7 cellular contexts compared by ENCODE assay signal in the genomic region with DNA sequence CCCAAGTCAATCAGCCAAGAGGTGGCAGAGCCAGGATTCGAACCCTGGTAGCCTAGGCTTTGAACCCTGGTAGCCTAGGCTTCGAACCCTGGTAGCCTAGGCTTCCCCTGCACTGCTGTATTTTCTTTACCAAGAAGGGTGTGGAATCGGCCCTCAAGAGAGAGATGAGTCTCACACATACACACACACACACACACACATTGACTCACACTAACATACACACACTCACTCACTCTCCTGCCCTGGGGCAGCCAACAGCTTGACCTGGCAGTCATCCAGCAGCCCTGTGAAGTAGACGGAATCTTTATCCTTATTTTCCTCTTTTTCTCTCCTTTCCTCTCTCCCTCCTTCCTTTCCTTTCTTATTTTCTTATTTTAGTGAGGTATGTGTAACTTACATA. TPM values are rescaled to one million over a fixed set of nuclear protein-coding genes. Genes with fewer than 3 reads are reported as not detected.
A peak's percentile ranks its signal among the peaks of the same experiment; 100 is the strongest.
DNase-seq lines count a peak whose midpoint lies in the region; ATAC-seq and TF ChIP-seq lines count a peak whose summit lies in the region.

No MANE protein-coding gene starts in this region.

- peak overlapping the region; percentile 82 for H4K5ac ChIP-seq in IMR-90 (ENCODE audit: low read depth, low read length)

- H3K4me3 ChIP-seq in IMR-90 (ENCODE audit: insufficient read depth, low read depth, low read length) (no peak overlapping the region), thoracic aorta (peak overlapping the region; percentile 11), MM.1S (ENCODE audit: low read length) (no peak overlapping the region)

- H3K23ac ChIP-seq in IMR-90 (ENCODE audit: low read depth, low read length) = peak overlapping the region; percentile 98

- peak overlapping the region; percentile 98 for H2BK120ac ChIP-seq in IMR-90 (ENCODE audit: low read depth, low read length)

- H2BK15ac ChIP-seq in IMR-90 (ENCODE audit: low read depth, low read length) = peak overlapping the region; percentile 94

- intact Hi-C loops in IMR-90 (cut with micrococcal nuclease) = loop anchor here (1.0 to 10.0 kb wide), 5 partner anchors 35 to 189 kb away; no protein-coding TSS in a partner anchor

- H2AK9ac ChIP-seq in IMR-90 (replicated peaks; ENCODE audit: low read depth, low read length, poor library complexity) = peak overlapping the region; percentile 97

- H3K27me3 ChIP-seq in IMR-90 (ENCODE audit: control insufficient read depth, insufficient read depth, low read length) (no peaks in the 10 kb centered on the region), thoracic aorta (replicated peaks; ENCODE audit: insufficient read depth) (no peaks in the 10 kb centered on the region), MM.1S (replicated peaks; ENCODE audit: insufficient read depth, low read length) (no peaks in the 10 kb centered on the region)

- CTCF ChIA-PET in IMR-90 (lab: Yijun Ruan, JAX) = interaction anchor here (0.5 to 1.7 kb wide), 2 partner anchors 26 to 134 kb away, joined by 3 to 5 read pairs; a partner anchor contains a TSS

- H3K9me3 ChIP-seq in IMR-90 (ENCODE audit: control insufficient read depth, insufficient read depth, low read length) = no peaks in the 10 kb centered on the region
- no peaks in the 10 kb centered on the region for H3K9me3 ChIP-seq in thoracic aorta
- H3K9me3 ChIP-seq in MM.1S (replicated peaks; ENCODE audit: insufficient read depth, low read length) = no peaks in the 10 kb centered on the region

- peak overlapping the region; percentile 98 for H4K91ac ChIP-seq in IMR-90 (ENCODE audit: insufficient read depth, low read depth, low read length)

- peaks cover 43% of the 10 kb centered on the region for H3K79me2 ChIP-seq in MM.1S (ENCODE audit: low read length)

- TF ChIP-seq RAD21 in IMR-90 (IDR thresholded peaks at IDR 0.05; ENCODE audit: low read length) = peak; percentile 19; the same call in 1 of the 2 replicates

- H3K36me3 ChIP-seq in IMR-90 (ENCODE audit: control insufficient read depth, insufficient read depth, low read length) (peaks cover 11% of the 10 kb centered on the region), thoracic aorta (no peaks in the 10 kb centered on the region), MM.1S (replicated peaks; ENCODE audit: insufficient read depth, low read length) (no peaks in the 10 kb centered on the region)

- POLR2A ChIA-PET in IMR-90 (lab: Charles Lee; ENCODE audit: unreplicated experiment) = no interaction called here

- dilution Hi-C loops in IMR-90 (cut with HindIII; ENCODE audit: low sequenced_read_pairs, unreplicated experiment) = no loop called here

- H3K56ac ChIP-seq in IMR-90 (ENCODE audit: extremely low read depth, insufficient read depth, low read length) = peak overlapping the region; percentile 97

- H3K9ac ChIP-seq in IMR-90 (ENCODE audit: low read depth, low read length) = peak overlapping the region; percentile 73
- H3K9ac ChIP-seq in MM.1S (ENCODE audit: low read length) = no peak overlapping the region

- peak overlapping the region; percentile 99 for H3K14ac ChIP-seq in IMR-90 (replicated peaks; ENCODE audit: low read depth, low read length)

- H2AK5ac ChIP-seq in IMR-90 (ENCODE audit: low read depth, low read length) = peak overlapping the region; percentile 94

- H3K9me2 ChIP-seq in MM.1S (replicated peaks; ENCODE audit: insufficient read depth, low read length) = no peaks in the 10 kb centered on the region

- no TSS peak for BruUV-seq in IMR-90 (replicated peaks; lab: Mats Ljungman, UMichigan)

- H3K4me1 ChIP-seq in IMR-90 (ENCODE audit: control insufficient read depth, insufficient read depth, low read length) (peaks cover 49% of the 10 kb centered on the region), thoracic aorta (ENCODE audit: control insufficient read depth in 1 of 2, low read depth in 2 of 2) (peaks cover 54 to 94% of the 10 kb centered on the region in 2 donors), MM.1S (ENCODE audit: low read length) (no peaks in the 10 kb centered on the region)

- TF ChIP-seq POLR2A in IMR-90 (IDR thresholded peaks at IDR 0.05; ENCODE audit: low read depth, low read length) = no peak; the same call in 1 of the 2 replicates

- H3K18ac ChIP-seq in IMR-90 (ENCODE audit: low read depth, low read length) = peak overlapping the region; percentile 94

- no peaks in the 10 kb centered on the region for H3F3A ChIP-seq in MM.1S (ENCODE audit: insufficient read depth, low read length)

- peak overlapping the region; percentile 94 for H2BK20ac ChIP-seq in IMR-90 (ENCODE audit: low read depth, low read length)

- no CpG with 5 or more reads among the region's 4 CpGs for WGBS in IMR-90 (ENCODE audit: extremely low coverage in 2 of 2, insufficient read length in 1 of 2), 2 experiments

- H4K8ac ChIP-seq in IMR-90 (ENCODE audit: low read depth in 2 of 2, low read length in 2 of 2) = peak overlapping the region; percentile 77 to 96

- DNase-seq in IMR-90 = peak; percentile 96
- DNase-seq in astrocyte of the hippocampus (ENCODE audit: low read depth, low spot score) = peak; percentile 84
- DNase-seq in left kidney (ENCODE audit: low read depth, low spot score) = peak; percentile 51
- DNase-seq in thoracic aorta (ENCODE audit: low spot score) = peak; percentile 84
- no peak for DNase-seq in MM.1S
- no peak for DNase-seq in putamen (ENCODE audit: low spot score)

- peak overlapping the region; percentile 96 for H3K4ac ChIP-seq in IMR-90 (ENCODE audit: low read depth, low read length)

- peaks cover 46 to 82% of the 10 kb centered on the region in 2 experiments; a peak in 3 of 4 replicates for H3K79me1 ChIP-seq in IMR-90 (ENCODE audit: low read depth in 1 of 2, low read length in 2 of 2)

- ATAC-seq in IMR-90 (ENCODE audit: low read depth) (peak; percentile 8; the same call in 1 of the 2 replicates), thoracic aorta (ENCODE audit: insufficient number of reproducible peaks, low FRiP score, low read depth) (no peak), GM19395 (IDR thresholded peaks at IDR 0.05; ENCODE audit: unreplicated experiment) (no peak)

- in situ Hi-C loops in IMR-90 (cut with MboI; ENCODE audit: low sequenced_read_pairs) = loop anchor here (10.0 kb wide), 1 partner anchor 129 kb away; a partner anchor contains a TSS

- H2AFZ ChIP-seq in IMR-90 (replicated peaks; ENCODE audit: low read length, poor library complexity) = peak overlapping the region; percentile 25
- H2AFZ ChIP-seq in MM.1S (ENCODE audit: low read length) = no peak overlapping the region

- peak overlapping the region; percentile 99 for H2BK5ac ChIP-seq in IMR-90 (ENCODE audit: low read depth, low read length, poor library complexity, severe bottlenecking)

- peak overlapping the region; percentile 97 for H3K27ac ChIP-seq in IMR-90 (ENCODE audit: insufficient read depth, low read length)
- peak overlapping the region; percentile 98 to 99 for H3K27ac ChIP-seq in thoracic aorta
- no peak overlapping the region for H3K27ac ChIP-seq in MM.1S (ENCODE audit: low read length)

- TF ChIP-seq CTCF in IMR-90 (conservative IDR thresholded peaks at IDR 0.05; ENCODE audit: low read depth, low read length) (no peak), thoracic aorta (IDR thresholded peaks at IDR 0.05) (no peak), MM.1S (IDR thresholded peaks at IDR 0.05; ENCODE audit: low read length) (no peak)

- H4K20me1 ChIP-seq in IMR-90 (ENCODE audit: insufficient read depth, low read length) (no peaks in the 10 kb centered on the region), MM.1S (ENCODE audit: insufficient read depth, low read length) (no peaks in the 10 kb centered on the region; the same call in 1 of the 2 replicates)

- H3K4me2 ChIP-seq in IMR-90 (ENCODE audit: low read depth, low read length) (no peak overlapping the region), MM.1S (ENCODE audit: low read depth, low read length) (no peak overlapping the region)

- peaks cover 46% of the 10 kb centered on the region for H3K9me1 ChIP-seq in IMR-90 (ENCODE audit: insufficient read depth, low read length)

TF ChIP-seq in IMR-90, 13 proteins besides CTCF, POLR2A, EP300 and RAD21 (continues in another document):
- TF ChIP-seq CEBPB (IDR thresholded peaks at IDR 0.05; ENCODE audit: low read depth, low read length) = no peak; the same call in 1 of the 2 replicates
- TF ChIP-seq FOS (IDR thresholded peaks at IDR 0.05; ENCODE audit: low read depth, low read length) = peak; percentile 86
- TF ChIP-seq, protein P1, sequence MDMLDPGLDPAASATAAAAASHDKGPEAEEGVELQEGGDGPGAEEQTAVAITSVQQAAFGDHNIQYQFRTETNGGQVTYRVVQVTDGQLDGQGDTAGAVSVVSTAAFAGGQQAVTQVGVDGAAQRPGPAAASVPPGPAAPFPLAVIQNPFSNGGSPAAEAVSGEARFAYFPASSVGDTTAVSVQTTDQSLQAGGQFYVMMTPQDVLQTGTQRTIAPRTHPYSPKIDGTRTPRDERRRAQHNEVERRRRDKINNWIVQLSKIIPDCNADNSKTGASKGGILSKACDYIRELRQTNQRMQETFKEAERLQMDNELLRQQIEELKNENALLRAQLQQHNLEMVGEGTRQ (IDR thresholded peaks at IDR 0.05; ENCODE audit: low read depth, low read length) = no peak; the same call in 1 of the 2 replicates
- peak; percentile 67 for TF ChIP-seq BHLHE40 (IDR thresholded peaks at IDR 0.05; ENCODE audit: low read depth, low read length)
- TF ChIP-seq MXI1 (IDR thresholded peaks at IDR 0.05; ENCODE audit: borderline replicate concordance, low read depth, low read length) = no peak
- TF ChIP-seq, protein P2, sequence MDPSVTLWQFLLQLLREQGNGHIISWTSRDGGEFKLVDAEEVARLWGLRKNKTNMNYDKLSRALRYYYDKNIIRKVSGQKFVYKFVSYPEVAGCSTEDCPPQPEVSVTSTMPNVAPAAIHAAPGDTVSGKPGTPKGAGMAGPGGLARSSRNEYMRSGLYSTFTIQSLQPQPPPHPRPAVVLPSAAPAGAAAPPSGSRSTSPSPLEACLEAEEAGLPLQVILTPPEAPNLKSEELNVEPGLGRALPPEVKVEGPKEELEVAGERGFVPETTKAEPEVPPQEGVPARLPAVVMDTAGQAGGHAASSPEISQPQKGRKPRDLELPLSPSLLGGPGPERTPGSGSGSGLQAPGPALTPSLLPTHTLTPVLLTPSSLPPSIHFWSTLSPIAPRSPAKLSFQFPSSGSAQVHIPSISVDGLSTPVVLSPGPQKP (IDR thresholded peaks at IDR 0.05; ENCODE audit: borderline replicate concordance, low read depth, low read length) = no peak
- no peak for TF ChIP-seq RCOR1 (IDR thresholded peaks at IDR 0.05; ENCODE audit: insufficient replicate concordance, low read length)
- peak; percentile 59 for TF ChIP-seq MAZ (IDR thresholded peaks at IDR 0.05; ENCODE audit: borderline replicate concordance, low read depth, low read length)
- TF ChIP-seq SMC3 (IDR thresholded peaks at IDR 0.05; ENCODE audit: low read depth, low read length) = 0 out of 2 replicates have a peak, but pooled peaks have one; percentile 9
- peak; percentile 43; the same call in 1 of the 2 replicates for TF ChIP-seq NFE2L2 (IDR thresholded peaks at IDR 0.05; ENCODE audit: low read depth, low read length)
- TF ChIP-seq CHD1 (IDR thresholded peaks at IDR 0.05; ENCODE audit: low read depth, low read length) = no peak

RNA-seq across cellular contexts. Expression of a gene that starts 55.4 kb away (rescaled TPM):
- total RNA-seq in IMR-90 (2012; rRNA removed) = 109 and 118 TPM in 2 replicates
- polyA plus RNA-seq in IMR-90 (2012; rRNA removed) = 134 and 140 TPM in 2 replicates
- polyA plus RNA-seq in IMR-90 (2012; cell fraction: cytosol; rRNA removed) = 54.4 and 111 TPM in 2 replicates
- 60.2 and 86.2 TPM in 2 replicates for polyA plus RNA-seq in IMR-90 (2012; cell fraction: nucleus; rRNA removed; ENCODE audit: low replicate concordance)
- 1 to 10 TPM; 7.2 to 9.9 TPM for total RNA-seq in thoracic aorta

Comparison
In these comparisons a context has a peak if more than half of its experiments do, and no peak if none do; other contexts are left out.
1. DNase-seq: peak in IMR-90 (single experiment), astrocyte of the hippocampus (single experiment), left kidney (single experiment) and thoracic aorta (single experiment); none in MM.1S (single experiment) and putamen (single experiment).
2. RNA of a gene that starts 55.4 kb away (total RNA-seq): 109 to 118 TPM in IMR-90; 7.2 to 9.9 TPM in thoracic aorta; every median in the first group is over 10 times any median in the second.